Comparison of ENCODE assay signal across 9 cellular contexts in genomic region chr17:75535119-75535537, GRCh38. TPM values are rescaled to one million over a fixed set of nuclear protein-coding genes. Genes with fewer than 3 reads are reported as not detected.
A peak's percentile ranks its signal among the peaks of the same experiment; 100 is the strongest.
DNase-seq lines count a peak whose midpoint lies in the region; TF ChIP-seq lines count a peak whose summit lies in the region.
"Had no signal": no experiment of that assay in that cellular context is flagged by ENCODE, and none has a peak within 500 bp of the region (broad histone marks: within the 10 kb centered on the region; RNA-seq: fewer than 3 reads in every experiment).

No MANE protein-coding gene starts in this region.

- H3K27me3 ChIP-seq in H7 (ENCODE audit: control insufficient read depth, insufficient read depth, low read length) (no peaks in the 10 kb centered on the region), esophagus muscularis mucosa (no peaks in the 10 kb centered on the region)
- H3K27me3 ChIP-seq: heart left ventricle had no signal

- no peak overlapping the region for H3K27ac ChIP-seq in esophagus muscularis mucosa (replicated peaks in 1 of 4)

- H3K4me3 Mint-ChIP-seq in activated CD4-positive, alpha-beta memory T cell treated with anti-CD3 and anti-CD28 coated beads, Interleukin-2, amount 10 ng/mL, durations not matched to agents 7 days and 5 days = peak overlapping the region; percentile 50
- H3K4me3 Mint-ChIP-seq in glutamatergic neuron (ENCODE audit: unreplicated experiment) = peak overlapping the region; percentile 28

- 83% methylated on average over 6 of the region's 15 CpGs for WGBS in esophagus muscularis mucosa

- peaks cover 7% of the 10 kb centered on the region for H3K36me3 Mint-ChIP-seq in activated CD4-positive, alpha-beta memory T cell treated with anti-CD3 and anti-CD28 coated beads, Interleukin-2, amount 10 ng/mL, durations not matched to agents 7 days and 5 days (ENCODE audit: low read depth)
- no peaks in the 10 kb centered on the region for H3K36me3 Mint-ChIP-seq in glutamatergic neuron (ENCODE audit: unreplicated experiment)

- H3K9me3 ChIP-seq in esophagus muscularis mucosa = no peaks in the 10 kb centered on the region
- H3K9me3 ChIP-seq: heart left ventricle had no signal

- H3K4me1 Mint-ChIP-seq in activated CD4-positive, alpha-beta memory T cell treated with anti-CD3 and anti-CD28 coated beads, Interleukin-2, amount 10 ng/mL, durations not matched to agents 7 days and 5 days = peaks cover 30% of the 10 kb centered on the region
- peaks cover 4% of the 10 kb centered on the region for H3K4me1 Mint-ChIP-seq in glutamatergic neuron (ENCODE audit: low read depth, unreplicated experiment)

- TF ChIP-seq POLR2A in esophagus muscularis mucosa (IDR thresholded peaks at IDR 0.05; ENCODE audit: low read depth) = no peak

- no peaks in the 10 kb centered on the region for H3K4me1 ChIP-seq in esophagus muscularis mucosa

- POLR2A ChIA-PET in activated CD4-positive, alpha-beta memory T cell treated with anti-CD3 and anti-CD28 coated beads, Interleukin-2, amount 10 ng/mL, durations not matched to agents 7 days and 5 days (lab: Charles Lee) = interaction anchor here (0.5 to 3.5 kb wide), 16 partner anchors 8 to 273 kb away, joined by 3 to 45 read pairs (median 4); partner anchors contain the start of genes LLGL2, RECQL5, SAP30BP and TMEM94

- no peak overlapping the region for H3K4me3 ChIP-seq in H7 (ENCODE audit: insufficient read depth, low read depth, low read length)
- no peak overlapping the region for H3K4me3 ChIP-seq in esophagus muscularis mucosa
- H3K4me3 ChIP-seq: heart left ventricle had no signal

- H3K9me3 Mint-ChIP-seq in activated CD4-positive, alpha-beta memory T cell treated with anti-CD3 and anti-CD28 coated beads, Interleukin-2, amount 10 ng/mL, durations not matched to agents 7 days and 5 days = no peaks in the 10 kb centered on the region
- peaks cover 4% of the 10 kb centered on the region for H3K9me3 Mint-ChIP-seq in glutamatergic neuron (ENCODE audit: unreplicated experiment)

- CTCF ChIA-PET in activated CD4-positive, alpha-beta memory T cell treated with anti-CD3 and anti-CD28 coated beads, Interleukin-2, amount 10 ng/mL, durations not matched to agents 7 days and 5 days (lab: Charles Lee) = interaction anchor here (0.5 to 2.5 kb wide), 12 partner anchors 8 to 214 kb away, joined by 3 to 11 read pairs (median 5); partner anchors contain the start of genes LLGL2, TMEM94 and TSEN54

- intact Hi-C loops in esophagus muscularis mucosa (cut with DNase I) = no loop called here

- DNase-seq in H7 = peak; percentile 77
- DNase-seq in activated CD4-positive, alpha-beta memory T cell treated with anti-CD3 and anti-CD28 coated beads, Interleukin-2, amount 10 ng/mL, durations not matched to agents 7 days and 5 days = peak; percentile 88
- DNase-seq in glutamatergic neuron = peak; percentile 56
- peak; percentile 33 to 45 for DNase-seq in stimulated activated CD8-positive, alpha-beta memory T cell treated with anti-CD3 and anti-CD28 coated beads, Interleukin-15, amount 100 ng/mL, for 4 hours (ENCODE audit: low read depth in 2 of 2)
- no peak for DNase-seq in SIG-M5 (lab: John Stamatoyannopoulos, UW)
- DNase-seq in GF-D8 (lab: John Stamatoyannopoulos, UW) = no peak
- DNase-seq in SHP77 (lab: John Stamatoyannopoulos, UW) = no peak
- no peak for DNase-seq in esophagus muscularis mucosa (ENCODE audit: extremely low spot score)
- DNase-seq: heart left ventricle had no signal

- TF ChIP-seq CTCF in glutamatergic neuron (IDR thresholded peaks at IDR 0.05; ENCODE audit: partially characterized antibody, unreplicated experiment) (no peak), esophagus muscularis mucosa (IDR thresholded peaks at IDR 0.05) (no peak)

- H3K36me3 ChIP-seq in H7 (replicated peaks; ENCODE audit: control insufficient read depth, insufficient read depth, low read length) (no peaks in the 10 kb centered on the region), esophagus muscularis mucosa (peaks cover 0 to 8% (median 2%) of the 10 kb centered on the region in 4 donors)
- H3K36me3 ChIP-seq: heart left ventricle had no signal

- H3K27ac Mint-ChIP-seq in activated CD4-positive, alpha-beta memory T cell treated with anti-CD3 and anti-CD28 coated beads, Interleukin-2, amount 10 ng/mL, durations not matched to agents 7 days and 5 days = peak overlapping the region; percentile 98
- peak overlapping the region; percentile 74 for H3K27ac Mint-ChIP-seq in glutamatergic neuron (ENCODE audit: unreplicated experiment)

- no peaks in the 10 kb centered on the region for H3K27me3 Mint-ChIP-seq in activated CD4-positive, alpha-beta memory T cell treated with anti-CD3 and anti-CD28 coated beads, Interleukin-2, amount 10 ng/mL, durations not matched to agents 7 days and 5 days
- H3K27me3 Mint-ChIP-seq in glutamatergic neuron (ENCODE audit: unreplicated experiment) = no peaks in the 10 kb centered on the region

- TF ChIP-seq EP300 in esophagus muscularis mucosa (IDR thresholded peaks at IDR 0.05) = no peak

RNA-seq across cellular contexts. Expression of gene LLGL2, which starts 9.6 kb away (rescaled TPM):
- 41.5 and 49.2 TPM in 2 replicates for total RNA-seq in H7 (2014; rRNA removed; shearing (Covaris generic))
- 10 to 100 TPM; 25.9 to 27.8 TPM for total RNA-seq in activated CD4-positive, alpha-beta memory T cell treated with anti-CD3 and anti-CD28 coated beads, Interleukin-2, amount 10 ng/mL, durations not matched to agents 7 days and 5 days
- total RNA-seq in glutamatergic neuron (ENCODE audit: unreplicated experiment) (4.8 TPM), esophagus muscularis mucosa (10 to 100 TPM in 2 of 4 donors, 1 to 10 TPM in 2; 6.1 to 12.3 (median 9.1) TPM)

RNA-seq across cellular contexts. Expression of gene TSEN54, which starts 18.8 kb away (rescaled TPM):
- total RNA-seq in H7 (2014; rRNA removed; shearing (Covaris generic)) = 45.2 and 49.4 TPM in 2 replicates
- 10 to 100 TPM; 55.6 to 60.5 TPM for total RNA-seq in activated CD4-positive, alpha-beta memory T cell treated with anti-CD3 and anti-CD28 coated beads, Interleukin-2, amount 10 ng/mL, durations not matched to agents 7 days and 5 days
- 26.6 TPM for total RNA-seq in glutamatergic neuron (ENCODE audit: unreplicated experiment)
- total RNA-seq in esophagus muscularis mucosa = 10 to 100 TPM; 14.5 to 32.1 (median 24.1) TPM

RNA-seq across cellular contexts. Expression of gene CASKIN2, which starts 19.8 kb away (rescaled TPM):
- 11.8 and 13.1 TPM in 2 replicates for total RNA-seq in H7 (2014; rRNA removed; shearing (Covaris generic))
- 1 to 10 TPM; 1.5 to 1.9 TPM for total RNA-seq in activated CD4-positive, alpha-beta memory T cell treated with anti-CD3 and anti-CD28 coated beads, Interleukin-2, amount 10 ng/mL, durations not matched to agents 7 days and 5 days
- 22.1 TPM for total RNA-seq in glutamatergic neuron (ENCODE audit: unreplicated experiment)
- total RNA-seq in esophagus muscularis mucosa = 10 to 100 TPM; 16.2 to 43.5 (median 35.5) TPM

RNA-seq across cellular contexts. Expression of gene MYO15B, which starts 52.5 kb away (rescaled TPM):
- 9.9 and 14.6 TPM in 2 replicates for total RNA-seq in H7 (2014; rRNA removed; shearing (Covaris generic))
- total RNA-seq in activated CD4-positive, alpha-beta memory T cell treated with anti-CD3 and anti-CD28 coated beads, Interleukin-2, amount 10 ng/mL, durations not matched to agents 7 days and 5 days = 10 to 100 TPM; 11.3 to 13.7 TPM
- total RNA-seq in glutamatergic neuron (ENCODE audit: unreplicated experiment) (82.6 TPM), esophagus muscularis mucosa (10 to 100 TPM; 34.5 to 61.9 (median 43.4) TPM)

Comparison
In these comparisons a context has a peak if more than half of its experiments do, and no peak if none do; other contexts are left out.
1. DNase-seq: peak in H7 (single experiment), activated CD4-positive, alpha-beta memory T cell treated with anti-CD3 and anti-CD28 coated beads, Interleukin-2, amount 10 ng/mL, durations not matched to agents 7 days and 5 days (single experiment), glutamatergic neuron (single experiment) and stimulated activated CD8-positive, alpha-beta memory T cell treated with anti-CD3 and anti-CD28 coated beads, Interleukin-15, amount 100 ng/mL, for 4 hours (2 of 2); none in SIG-M5 (single experiment), GF-D8 (single experiment), SHP77 (0 of 2) and esophagus muscularis mucosa (single experiment).